In the genomic region with DNA sequence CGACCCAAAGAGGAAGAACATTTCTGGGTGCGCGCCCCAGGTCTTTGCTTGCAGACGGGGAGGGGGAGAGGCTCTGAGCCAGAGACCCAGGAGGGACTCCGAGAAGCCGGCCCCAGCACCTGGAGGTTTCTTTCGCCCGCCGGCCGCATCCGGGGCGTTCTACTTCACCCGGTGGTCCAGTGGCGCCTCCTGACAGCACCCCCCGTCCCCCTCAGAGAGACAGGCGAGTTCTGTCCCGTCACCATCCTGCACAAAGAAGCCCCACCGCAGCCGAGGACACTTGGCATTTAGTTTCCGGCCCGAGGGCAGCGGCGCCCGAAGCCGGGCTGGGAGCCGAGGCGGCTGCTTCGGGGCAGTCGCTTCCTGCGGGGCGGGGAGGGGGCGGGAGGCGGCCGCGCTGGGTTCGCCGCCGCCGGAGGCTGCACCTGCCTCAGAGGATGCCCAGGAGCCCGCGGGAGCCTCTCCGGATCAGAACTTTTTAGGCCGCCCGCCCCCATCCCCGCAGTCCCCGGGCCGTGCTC, we compare ENCODE assay signal across 9 cellular contexts. TPM values are rescaled to one million over a fixed set of nuclear protein-coding genes. Genes with fewer than 3 reads are reported as not detected.
DNase-seq lines count a peak whose midpoint lies in the region; ATAC-seq and TF ChIP-seq lines count a peak whose summit lies in the region.
"Had no signal": no experiment of that assay in that cellular context is flagged by ENCODE, and none has a peak within 500 bp of the region (broad histone marks: within the 10 kb centered on the region; RNA-seq: fewer than 3 reads in every experiment).

TMEM178B (plus strand) TSS at position 424 of the 521 bp plus-strand sequence.

- H3K4me1 Mint-ChIP-seq in stimulated activated memory B cell treated with anti-CD40 and anti-IgM and Interleukin-4, amounts not matched to agents 10 μg/mL and 1 μg/mL and 100 μg/mL, for 72 hours = peaks cover 26% of the 10 kb centered on the region

- no peaks in the 10 kb centered on the region for H3K36me3 ChIP-seq in KMS-11 (ENCODE audit: insufficient read depth)

- peaks cover 10% of the 10 kb centered on the region for H3K4me1 ChIP-seq in KMS-11 (ENCODE audit: low read depth, poor library complexity, severe bottlenecking)

- H3K4me2 ChIP-seq in KMS-11 = peak within 1 kb of the TSS; percentile 82

- H3K9ac ChIP-seq in KMS-11 = peak within 1 kb of the TSS; percentile 35; the same call in 1 of the 2 replicates

- peak; percentile 34 for ATAC-seq in stimulated activated memory B cell treated with anti-CD40 and anti-IgM and Interleukin-4, amounts not matched to agents 10 μg/mL and 1 μg/mL and 100 μg/mL, for 72 hours
- ATAC-seq in HG03378 (IDR thresholded peaks at IDR 0.05; ENCODE audit: unreplicated experiment) = no peak
- ATAC-seq in GM21367 (IDR thresholded peaks at IDR 0.05; ENCODE audit: unreplicated experiment) = no peak

- no peaks in the 10 kb centered on the region for H3K27me3 ChIP-seq in KMS-11 (ENCODE audit: insufficient read depth, low read depth)

- no peak within 1 kb of the TSS for H3K4me3 ChIP-seq in KMS-11 (IDR thresholded peaks at IDR 0.05; ENCODE audit: insufficient read depth, low read depth, low read length)
- peak within 1 kb of the TSS; percentile 42 for H3K4me3 ChIP-seq in astrocyte of the cerebellum (ENCODE audit: low read depth, low read length)

- H3K27ac Mint-ChIP-seq in stimulated activated memory B cell treated with anti-CD40 and anti-IgM and Interleukin-4, amounts not matched to agents 10 μg/mL and 1 μg/mL and 100 μg/mL, for 72 hours = no peak within 1 kb of the TSS

- in situ Hi-C loops in astrocyte of the cerebellum (cut with HindIII; ENCODE audit: low sequenced_read_pairs) = no loop called here

- no peak within 1 kb of the TSS; the same call in 1 of the 2 replicates for H3K27ac ChIP-seq in KMS-11

- H3K9me3 Mint-ChIP-seq in stimulated activated memory B cell treated with anti-CD40 and anti-IgM and Interleukin-4, amounts not matched to agents 10 μg/mL and 1 μg/mL and 100 μg/mL, for 72 hours = no peaks in the 10 kb centered on the region

- H3K4me3 Mint-ChIP-seq in stimulated activated memory B cell treated with anti-CD40 and anti-IgM and Interleukin-4, amounts not matched to agents 10 μg/mL and 1 μg/mL and 100 μg/mL, for 72 hours = peak within 1 kb of the TSS; percentile 78

- peak; percentile 28 for DNase-seq in Daoy (ENCODE audit: low read depth)
- no peak for DNase-seq in astrocyte of the cerebellum (ENCODE audit: low read depth)
- DNase-seq in iPS-NIHi7 (ENCODE audit: extremely low spot score) = peak; percentile 38
- no peak for DNase-seq in middle frontal gyrus (ENCODE audit: extremely low spot score, low spot score)

- H4K20me1 ChIP-seq in KMS-11 (ENCODE audit: insufficient read depth) = no peaks in the 10 kb centered on the region

- no peaks in the 10 kb centered on the region for H3K36me3 Mint-ChIP-seq in stimulated activated memory B cell treated with anti-CD40 and anti-IgM and Interleukin-4, amounts not matched to agents 10 μg/mL and 1 μg/mL and 100 μg/mL, for 72 hours

- TF ChIP-seq CTCF in KMS-11 (conservative IDR thresholded peaks at IDR 0.05; ENCODE audit: low read depth, low read length) = no peak
- no peak for TF ChIP-seq CTCF in astrocyte of the cerebellum (IDR thresholded peaks at IDR 0.05; ENCODE audit: low read depth, low read length, missing control alignments)

- H2AFZ ChIP-seq in KMS-11 (ENCODE audit: low read depth) = peak within 1 kb of the TSS; percentile 81

- no peaks in the 10 kb centered on the region for H3K79me2 ChIP-seq in KMS-11 (ENCODE audit: insufficient read depth, low read depth)

- peaks cover 47% of the 10 kb centered on the region for H3K27me3 Mint-ChIP-seq in stimulated activated memory B cell treated with anti-CD40 and anti-IgM and Interleukin-4, amounts not matched to agents 10 μg/mL and 1 μg/mL and 100 μg/mL, for 72 hours

RNA-seq across cellular contexts. Expression of gene TMEM178B, which starts in this region (rescaled TPM):
- total RNA-seq in Daoy (2014; rRNA removed; shearing (Covaris generic)) = 1.2 and 1.3 TPM in 2 replicates
- total RNA-seq: pulmonary artery endothelial cell had no signal

Comparison
In these comparisons a context has a peak if more than half of its experiments do, and no peak if none do; other contexts are left out.
1. DNase-seq: peak in Daoy (single experiment) and iPS-NIHi7 (single experiment); none in astrocyte of the cerebellum (single experiment) and middle frontal gyrus (single experiment).